8 cellular contexts compared by ENCODE assay signal in genomic region chr19:20423381-20424207, GRCh38.
DNase-seq lines count a peak whose midpoint lies in the region; ATAC-seq and TF ChIP-seq lines count a peak whose summit lies in the region.

No MANE protein-coding gene starts in this region.

- H3K4me1 Mint-ChIP-seq in activated T-helper 17 cell treated with anti-CD3 and anti-CD28 coated beads, Interleukin-2, amount 50 U/mL, for 72 hours = no peaks in the 10 kb centered on the region
- peaks cover 6 to 12% of the 10 kb centered on the region in 2 donors for H3K4me1 Mint-ChIP-seq in natural killer cell treated with Interleukin-12 subunit alpha and Interleukin-12 subunit beta and Interleukin-15 and Interleukin-18, amount 100 ng/mL, for 72 hours (ENCODE audit: low read depth in 2 of 2)

- H3K9me3 Mint-ChIP-seq in activated T-helper 17 cell treated with anti-CD3 and anti-CD28 coated beads, Interleukin-2, amount 50 U/mL, for 72 hours = no peaks in the 10 kb centered on the region
- H3K9me3 Mint-ChIP-seq in natural killer cell treated with Interleukin-12 subunit alpha and Interleukin-12 subunit beta and Interleukin-15 and Interleukin-18, amount 100 ng/mL, for 72 hours = no peaks in the 10 kb centered on the region

- no peak for TF ChIP-seq CTCF in AG09309 (IDR thresholded peaks at IDR 0.05; ENCODE audit: control insufficient read depth, insufficient read depth, low read depth, low read length, missing control alignments)
- no peak for TF ChIP-seq CTCF in fibroblast of pulmonary artery (IDR thresholded peaks at IDR 0.05; ENCODE audit: low read length, missing control alignments)

- H3K27ac ChIP-seq in temporal lobe (ENCODE audit: low read depth, low read length) = peak overlapping the region; percentile 56

- H3K36me3 Mint-ChIP-seq in activated T-helper 17 cell treated with anti-CD3 and anti-CD28 coated beads, Interleukin-2, amount 50 U/mL, for 72 hours (ENCODE audit: low read depth) = peaks cover 42% of the 10 kb centered on the region
- peaks cover 10% of the 10 kb centered on the region for H3K36me3 Mint-ChIP-seq in natural killer cell treated with Interleukin-12 subunit alpha and Interleukin-12 subunit beta and Interleukin-15 and Interleukin-18, amount 100 ng/mL, for 72 hours

- ATAC-seq in HG02759 (IDR thresholded peaks at IDR 0.05; ENCODE audit: unreplicated experiment) (peak; percentile 12), HG03108 (IDR thresholded peaks at IDR 0.05; ENCODE audit: unreplicated experiment) (no peak)
- ATAC-seq in activated T-helper 17 cell treated with anti-CD3 and anti-CD28 coated beads, Interleukin-2, amount 50 U/mL, for 72 hours (replicated peaks) = peak; percentile 19
- ATAC-seq in natural killer cell treated with Interleukin-12 subunit alpha and Interleukin-12 subunit beta and Interleukin-15 and Interleukin-18, amount 100 ng/mL, for 72 hours = peak in 1 of 2 donors; percentile 59

- peak overlapping the region; percentile 97 for H3K27ac Mint-ChIP-seq in activated T-helper 17 cell treated with anti-CD3 and anti-CD28 coated beads, Interleukin-2, amount 50 U/mL, for 72 hours
- H3K27ac Mint-ChIP-seq in natural killer cell treated with Interleukin-12 subunit alpha and Interleukin-12 subunit beta and Interleukin-15 and Interleukin-18, amount 100 ng/mL, for 72 hours = peak overlapping the region; percentile 86 to 93

- peak overlapping the region; percentile 99 for H3K4me3 Mint-ChIP-seq in activated T-helper 17 cell treated with anti-CD3 and anti-CD28 coated beads, Interleukin-2, amount 50 U/mL, for 72 hours
- peak overlapping the region; percentile 95 for H3K4me3 Mint-ChIP-seq in natural killer cell treated with Interleukin-12 subunit alpha and Interleukin-12 subunit beta and Interleukin-15 and Interleukin-18, amount 100 ng/mL, for 72 hours

- DNase-seq in AG09309 (ENCODE audit: low read depth) = no peak
- DNase-seq in fibroblast of pulmonary artery (ENCODE audit: low read depth) = peak; percentile 69
- DNase-seq in natural killer cell treated with Interleukin-12 subunit alpha and Interleukin-12 subunit beta and Interleukin-15 and Interleukin-18, amount 100 ng/mL, for 72 hours (ENCODE audit: low spot score) = peak; percentile 63
- DNase-seq in T1000 (lab: John Stamatoyannopoulos, UW) = no peak

- H3K27me3 Mint-ChIP-seq in activated T-helper 17 cell treated with anti-CD3 and anti-CD28 coated beads, Interleukin-2, amount 50 U/mL, for 72 hours = no peaks in the 10 kb centered on the region
- no peaks in the 10 kb centered on the region for H3K27me3 Mint-ChIP-seq in natural killer cell treated with Interleukin-12 subunit alpha and Interleukin-12 subunit beta and Interleukin-15 and Interleukin-18, amount 100 ng/mL, for 72 hours

- H3K4me3 ChIP-seq in AG09309 (ENCODE audit: control insufficient read depth, low read depth, low read length) (peak overlapping the region; percentile 70), fibroblast of pulmonary artery (replicated peaks; ENCODE audit: low read depth, low read length) (peak overlapping the region; percentile 61)

Comparison
In these comparisons a context has a peak if more than half of its experiments do, and no peak if none do; other contexts are left out.
1. DNase-seq: peak in fibroblast of pulmonary artery (single experiment) and natural killer cell treated with Interleukin-12 subunit alpha and Interleukin-12 subunit beta and Interleukin-15 and Interleukin-18, amount 100 ng/mL, for 72 hours (single experiment); none in AG09309 (single experiment) and T1000 (single experiment).